17 cellular contexts compared by ENCODE assay signal in the genomic region with DNA sequence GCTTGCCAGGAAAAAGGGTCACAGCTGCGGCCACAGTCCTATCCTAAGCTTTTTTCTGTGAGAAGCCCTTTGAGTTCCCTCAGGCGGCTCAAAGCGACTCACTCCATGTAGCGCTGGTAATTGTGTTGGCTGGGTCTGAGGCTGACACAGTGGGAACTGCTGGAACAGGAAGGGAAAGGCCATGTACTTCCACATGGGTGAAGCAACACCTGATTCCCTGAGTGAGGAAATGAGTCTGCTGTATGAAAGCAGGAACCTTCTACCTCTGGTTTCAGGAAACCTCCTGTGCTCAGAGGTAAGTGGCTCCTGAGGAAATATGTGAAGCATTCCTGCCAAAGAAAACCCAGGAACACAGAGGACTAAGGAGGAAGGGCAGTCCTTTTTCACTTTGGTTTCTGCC.
"Had no signal": no experiment of that assay in that cellular context is flagged by ENCODE, and none has a peak within 500 bp of the region (broad histone marks: within the 10 kb centered on the region; RNA-seq: fewer than 3 reads in every experiment).

No MANE protein-coding gene starts in this region.

- DNase-seq: activated CD4-positive, alpha-beta T cell treated with anti-CD3 and anti-CD28 coated beads for 1 hour; activated CD4-positive, alpha-beta T cell treated with anti-CD3 and anti-CD28 coated beads, Interleukin-2, amount 50 U/mL, for 4 hours; activated naive CD4-positive, alpha-beta T cell; activated naive CD8-positive, alpha-beta T cell treated with anti-CD3 and anti-CD28 coated beads, Interleukin-2, amount 10 ng/mL, durations not matched to agents 7 days and 5 days; activated T-cell treated with anti-CD3 and anti-CD28 coated beads for 4 hours; cortex of kidney; effector CD4-positive, alpha-beta T cell; gastrocnemius medialis; heart right ventricle; kidney; retina; stimulated activated CD4-positive, alpha-beta T cell treated with anti-CD3 and anti-CD28 coated beads, Interleukin-12 subunit alpha, Interleukin-12 subunit beta, amount 100 ng/mL, for 4 hours; stimulated activated CD4-positive, alpha-beta T cell treated with anti-CD3 and anti-CD28 coated beads, Interleukin-2, amount 100 ng/mL, for 24 hours had no signal

- H3K27ac Mint-ChIP-seq: activated naive CD8-positive, alpha-beta T cell treated with anti-CD3 and anti-CD28 coated beads, Interleukin-2, amount 10 ng/mL, durations not matched to agents 7 days and 5 days; brain; mesothelial cell of epicardium had no signal

- H3K27me3 Mint-ChIP-seq: activated naive CD8-positive, alpha-beta T cell treated with anti-CD3 and anti-CD28 coated beads, Interleukin-2, amount 10 ng/mL, durations not matched to agents 7 days and 5 days had no signal

- H3K4me1 Mint-ChIP-seq: activated naive CD8-positive, alpha-beta T cell treated with anti-CD3 and anti-CD28 coated beads, Interleukin-2, amount 10 ng/mL, durations not matched to agents 7 days and 5 days; brain; mesothelial cell of epicardium had no signal

- H3K4me1 ChIP-seq: gastrocnemius medialis, heart right ventricle had no signal

- H3K9me3 ChIP-seq: gastrocnemius medialis, heart right ventricle, neutrophil, thoracic aorta had no signal

- H3K36me3 Mint-ChIP-seq: activated naive CD8-positive, alpha-beta T cell treated with anti-CD3 and anti-CD28 coated beads, Interleukin-2, amount 10 ng/mL, durations not matched to agents 7 days and 5 days; brain; mesothelial cell of epicardium had no signal

- H3K27ac ChIP-seq: gastrocnemius medialis, heart right ventricle, neutrophil, thoracic aorta had no signal

- H3K4me3 ChIP-seq: gastrocnemius medialis, heart right ventricle, thoracic aorta had no signal

- H3K9me3 Mint-ChIP-seq: mesothelial cell of epicardium had no signal

- H3K36me3 ChIP-seq: gastrocnemius medialis, heart right ventricle, neutrophil, thoracic aorta had no signal

- H3K4me3 Mint-ChIP-seq: activated naive CD8-positive, alpha-beta T cell treated with anti-CD3 and anti-CD28 coated beads, Interleukin-2, amount 10 ng/mL, durations not matched to agents 7 days and 5 days; brain; mesothelial cell of epicardium had no signal

- ATAC-seq: gastrocnemius medialis, heart right ventricle had no signal

- H3K27me3 ChIP-seq: gastrocnemius medialis, heart right ventricle, neutrophil had no signal
